8 cellular contexts compared by ENCODE assay signal in the genomic region with DNA sequence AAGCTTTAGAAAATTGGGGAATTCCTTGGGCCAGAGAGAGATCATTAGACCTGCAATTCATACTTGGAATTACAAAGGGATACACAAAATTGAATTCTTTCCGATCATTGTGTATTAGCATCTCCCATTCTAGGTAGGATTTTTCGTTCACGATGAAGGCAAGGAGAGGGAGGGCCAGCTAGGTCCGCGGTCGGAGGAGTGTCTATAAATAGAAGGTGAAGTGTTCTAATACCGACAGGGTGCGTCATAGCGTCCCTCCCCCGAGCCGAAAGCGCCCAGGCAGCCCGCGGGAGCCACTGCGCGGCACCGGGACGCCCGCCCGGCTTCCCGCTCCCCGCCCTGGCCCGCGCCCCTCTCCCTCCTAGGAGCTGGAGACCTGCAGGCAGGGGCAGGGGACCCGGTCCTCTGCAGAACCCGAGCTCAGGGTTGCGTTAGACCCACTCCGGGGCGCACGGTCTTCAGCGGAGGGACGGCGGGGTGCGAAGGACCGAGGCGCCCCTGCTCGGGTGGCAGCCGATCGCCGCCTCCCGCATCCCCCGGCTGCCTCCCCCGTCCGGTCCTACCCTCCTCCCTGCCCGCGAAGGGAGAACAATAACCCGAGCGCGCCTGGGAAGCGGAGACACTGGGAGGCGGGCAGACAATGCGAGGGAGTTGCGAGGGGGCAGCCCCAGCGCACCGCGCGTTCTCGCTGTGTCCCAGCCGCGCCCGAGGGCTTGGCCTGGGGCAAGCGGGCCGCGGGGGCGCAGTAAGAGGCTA.
DNase-seq lines count a peak whose midpoint lies in the region; ATAC-seq and TF ChIP-seq lines count a peak whose summit lies in the region.

No MANE protein-coding gene starts in this region.

- WGBS in aorta, 2 donors: 0% methylated on average over 55 to 65 of the region's 65 CpGs

- intact Hi-C loops in aorta (cut with DNase I): loop anchor here (1.0 to 5.0 kb wide), 3 partner anchors 17 to 116 kb away; partner anchors contain the start of gene SERTAD2 (in 2 of the 2)

- H3K27ac Mint-ChIP-seq in T-cell: peak overlapping the region; percentile 84 to 98

- H3K4me1 ChIP-seq in right atrium auricular region (peaks cover 0 to 26% of the 10 kb centered on the region in 2 donors), aorta (ENCODE audit: control insufficient read depth in 1 of 2, insufficient read depth in 2 of 2, low read length in 2 of 2) (no peaks in the 10 kb centered on the region)

- H3K36me3 ChIP-seq in right atrium auricular region: no peaks in the 10 kb centered on the region
- no peaks in the 10 kb centered on the region for H3K36me3 ChIP-seq in aorta (ENCODE audit: control insufficient read depth in 1 of 2, insufficient read depth in 2 of 2, low read length in 1 of 2)

- H3K9me3 Mint-ChIP-seq in T-cell: no peaks in the 10 kb centered on the region

- peak overlapping the region; percentile 89 to 96 (median 94) for H3K4me3 Mint-ChIP-seq in T-cell

- H3K4me1 Mint-ChIP-seq in T-cell: peaks cover 21 to 22% (median 21%) of the 10 kb centered on the region in 3 donors

- in situ Hi-C loops in GM13977 (cut with MboI; ENCODE audit: low pct_unique_long_range_greater_than_20kb, low sequenced_read_pairs, unreplicated experiment): no loop called here

- H3K4me3 ChIP-seq in right atrium auricular region (peak overlapping the region; percentile 42 to 77), aorta (ENCODE audit: low read length in 2 of 2) (peak overlapping the region; percentile 50 to 95)

- DNase-seq in GM13977 (ENCODE audit: low spot score) (peak; percentile 91), NCI-H1105 treated with DMSO at 0.1 percent for 48 hours (lab: John Stamatoyannopoulos, UW) (peak; percentile 81), T-cell (peak; percentile 41 to 72 (median 60)), amniotic stem cell (lab: John Stamatoyannopoulos, UW) (peak; percentile 88), right atrium auricular region (ENCODE audit: low spot score) (peak; percentile 93), pulmonary artery endothelial cell (ENCODE audit: low read depth, low spot score) (peak; percentile 64), aorta (peak; percentile 94 to 95)

- H3K27me3 Mint-ChIP-seq in T-cell: no peaks in the 10 kb centered on the region

- H3K36me3 Mint-ChIP-seq in T-cell: no peaks in the 10 kb centered on the region

- no peaks in the 10 kb centered on the region for H3K27me3 ChIP-seq in right atrium auricular region
- H3K27me3 ChIP-seq in aorta (ENCODE audit: control insufficient read depth in 1 of 2, insufficient read depth in 2 of 2, low read length in 1 of 2): no peaks in the 10 kb centered on the region

- CTCF ChIA-PET in T-cell (lab: Charles Lee): interaction anchor here (0.7 to 1.7 kb wide), 15 partner anchors 14 to 151 kb away, joined by 3 to 18 read pairs (median 4); partner anchors contain the start of gene SERTAD2 (in 1 of the 2)

- peak overlapping the region; percentile 96 to 98 for H3K27ac ChIP-seq in right atrium auricular region
- peak overlapping the region; percentile 87 to 93 for H3K27ac ChIP-seq in aorta (ENCODE audit: low read depth in 1 of 2, low read length in 2 of 2)

- peak; percentile 31 for TF ChIP-seq CTCF in GM13977 (IDR thresholded peaks at IDR 0.05; ENCODE audit: extremely low read depth, insufficient read depth, missing control alignments)
- no peak for TF ChIP-seq CTCF in right atrium auricular region (IDR thresholded peaks at IDR 0.05)

- POLR2A ChIA-PET in T-cell (lab: Charles Lee): interaction anchor here (0.6 to 1.5 kb wide), 4 partner anchors 17 to 923 kb away, joined by 3 to 23 read pairs (median 4); no protein-coding TSS in a partner anchor

- H3K9me3 ChIP-seq in right atrium auricular region: no peaks in the 10 kb centered on the region
- no peaks in the 10 kb centered on the region for H3K9me3 ChIP-seq in aorta (ENCODE audit: control insufficient read depth, low read length)

- peak; percentile 84 for ATAC-seq in HG02763 (IDR thresholded peaks at IDR 0.05; ENCODE audit: unreplicated experiment)
- peak; percentile 75 to 80 (median 78) for ATAC-seq in T-cell (replicated peaks in 1 of 4)
- ATAC-seq in aorta (ENCODE audit: low FRiP score): peak; percentile 97

Comparison
In these comparisons a context has a peak if more than half of its experiments do, and no peak if none do; other contexts are left out.
1. Peak in every context shown above with its lines: DNase-seq, ATAC-seq, H3K4me3 ChIP-seq and H3K27ac ChIP-seq.